In the genomic region with DNA sequence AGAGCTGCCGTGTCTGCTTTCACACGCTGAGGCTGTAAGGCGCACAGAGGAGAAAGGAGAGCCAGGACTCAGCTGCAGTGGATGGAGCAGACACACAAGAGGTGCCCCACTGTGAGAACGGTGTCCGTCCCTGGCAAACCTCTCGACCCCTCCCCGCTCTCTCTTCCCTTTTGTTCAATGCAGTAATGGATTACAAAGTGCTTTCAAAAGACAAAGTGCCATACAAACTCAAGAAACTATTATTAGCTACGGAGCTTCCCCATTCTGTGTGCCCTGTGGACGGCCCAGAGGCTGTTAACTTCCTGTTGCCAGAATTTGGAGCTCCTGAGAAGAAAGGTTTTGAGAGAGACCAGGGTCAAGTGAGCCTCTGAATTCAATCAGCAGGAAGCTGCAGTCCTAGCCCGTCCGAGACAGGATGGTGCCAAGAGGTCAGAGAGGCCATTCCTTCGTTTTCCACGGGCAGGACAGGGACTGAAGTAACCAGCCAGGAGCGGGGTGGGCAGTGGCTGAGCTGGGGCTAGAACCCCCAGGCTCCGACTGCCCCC, we compare ENCODE assay signal across 1 cellular context.
TF ChIP-seq lines count a peak whose summit lies in the region.

No MANE protein-coding gene starts in this region.

TF ChIP-seq in GM23338, 12 proteins besides CTCF, POLR2A, EP300 and RAD21 (continued from another document):
- TF ChIP-seq, protein P1, sequence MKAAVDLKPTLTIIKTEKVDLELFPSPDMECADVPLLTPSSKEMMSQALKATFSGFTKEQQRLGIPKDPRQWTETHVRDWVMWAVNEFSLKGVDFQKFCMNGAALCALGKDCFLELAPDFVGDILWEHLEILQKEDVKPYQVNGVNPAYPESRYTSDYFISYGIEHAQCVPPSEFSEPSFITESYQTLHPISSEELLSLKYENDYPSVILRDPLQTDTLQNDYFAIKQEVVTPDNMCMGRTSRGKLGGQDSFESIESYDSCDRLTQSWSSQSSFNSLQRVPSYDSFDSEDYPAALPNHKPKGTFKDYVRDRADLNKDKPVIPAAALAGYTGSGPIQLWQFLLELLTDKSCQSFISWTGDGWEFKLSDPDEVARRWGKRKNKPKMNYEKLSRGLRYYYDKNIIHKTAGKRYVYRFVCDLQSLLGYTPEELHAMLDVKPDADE (IDR thresholded peaks at IDR 0.05), result no peak
- no peak for TF ChIP-seq ZNF331 (CRISPR knock-in tag; IDR thresholded peaks at IDR 0.05; ENCODE audit: low read depth)
- TF ChIP-seq, protein P2, sequence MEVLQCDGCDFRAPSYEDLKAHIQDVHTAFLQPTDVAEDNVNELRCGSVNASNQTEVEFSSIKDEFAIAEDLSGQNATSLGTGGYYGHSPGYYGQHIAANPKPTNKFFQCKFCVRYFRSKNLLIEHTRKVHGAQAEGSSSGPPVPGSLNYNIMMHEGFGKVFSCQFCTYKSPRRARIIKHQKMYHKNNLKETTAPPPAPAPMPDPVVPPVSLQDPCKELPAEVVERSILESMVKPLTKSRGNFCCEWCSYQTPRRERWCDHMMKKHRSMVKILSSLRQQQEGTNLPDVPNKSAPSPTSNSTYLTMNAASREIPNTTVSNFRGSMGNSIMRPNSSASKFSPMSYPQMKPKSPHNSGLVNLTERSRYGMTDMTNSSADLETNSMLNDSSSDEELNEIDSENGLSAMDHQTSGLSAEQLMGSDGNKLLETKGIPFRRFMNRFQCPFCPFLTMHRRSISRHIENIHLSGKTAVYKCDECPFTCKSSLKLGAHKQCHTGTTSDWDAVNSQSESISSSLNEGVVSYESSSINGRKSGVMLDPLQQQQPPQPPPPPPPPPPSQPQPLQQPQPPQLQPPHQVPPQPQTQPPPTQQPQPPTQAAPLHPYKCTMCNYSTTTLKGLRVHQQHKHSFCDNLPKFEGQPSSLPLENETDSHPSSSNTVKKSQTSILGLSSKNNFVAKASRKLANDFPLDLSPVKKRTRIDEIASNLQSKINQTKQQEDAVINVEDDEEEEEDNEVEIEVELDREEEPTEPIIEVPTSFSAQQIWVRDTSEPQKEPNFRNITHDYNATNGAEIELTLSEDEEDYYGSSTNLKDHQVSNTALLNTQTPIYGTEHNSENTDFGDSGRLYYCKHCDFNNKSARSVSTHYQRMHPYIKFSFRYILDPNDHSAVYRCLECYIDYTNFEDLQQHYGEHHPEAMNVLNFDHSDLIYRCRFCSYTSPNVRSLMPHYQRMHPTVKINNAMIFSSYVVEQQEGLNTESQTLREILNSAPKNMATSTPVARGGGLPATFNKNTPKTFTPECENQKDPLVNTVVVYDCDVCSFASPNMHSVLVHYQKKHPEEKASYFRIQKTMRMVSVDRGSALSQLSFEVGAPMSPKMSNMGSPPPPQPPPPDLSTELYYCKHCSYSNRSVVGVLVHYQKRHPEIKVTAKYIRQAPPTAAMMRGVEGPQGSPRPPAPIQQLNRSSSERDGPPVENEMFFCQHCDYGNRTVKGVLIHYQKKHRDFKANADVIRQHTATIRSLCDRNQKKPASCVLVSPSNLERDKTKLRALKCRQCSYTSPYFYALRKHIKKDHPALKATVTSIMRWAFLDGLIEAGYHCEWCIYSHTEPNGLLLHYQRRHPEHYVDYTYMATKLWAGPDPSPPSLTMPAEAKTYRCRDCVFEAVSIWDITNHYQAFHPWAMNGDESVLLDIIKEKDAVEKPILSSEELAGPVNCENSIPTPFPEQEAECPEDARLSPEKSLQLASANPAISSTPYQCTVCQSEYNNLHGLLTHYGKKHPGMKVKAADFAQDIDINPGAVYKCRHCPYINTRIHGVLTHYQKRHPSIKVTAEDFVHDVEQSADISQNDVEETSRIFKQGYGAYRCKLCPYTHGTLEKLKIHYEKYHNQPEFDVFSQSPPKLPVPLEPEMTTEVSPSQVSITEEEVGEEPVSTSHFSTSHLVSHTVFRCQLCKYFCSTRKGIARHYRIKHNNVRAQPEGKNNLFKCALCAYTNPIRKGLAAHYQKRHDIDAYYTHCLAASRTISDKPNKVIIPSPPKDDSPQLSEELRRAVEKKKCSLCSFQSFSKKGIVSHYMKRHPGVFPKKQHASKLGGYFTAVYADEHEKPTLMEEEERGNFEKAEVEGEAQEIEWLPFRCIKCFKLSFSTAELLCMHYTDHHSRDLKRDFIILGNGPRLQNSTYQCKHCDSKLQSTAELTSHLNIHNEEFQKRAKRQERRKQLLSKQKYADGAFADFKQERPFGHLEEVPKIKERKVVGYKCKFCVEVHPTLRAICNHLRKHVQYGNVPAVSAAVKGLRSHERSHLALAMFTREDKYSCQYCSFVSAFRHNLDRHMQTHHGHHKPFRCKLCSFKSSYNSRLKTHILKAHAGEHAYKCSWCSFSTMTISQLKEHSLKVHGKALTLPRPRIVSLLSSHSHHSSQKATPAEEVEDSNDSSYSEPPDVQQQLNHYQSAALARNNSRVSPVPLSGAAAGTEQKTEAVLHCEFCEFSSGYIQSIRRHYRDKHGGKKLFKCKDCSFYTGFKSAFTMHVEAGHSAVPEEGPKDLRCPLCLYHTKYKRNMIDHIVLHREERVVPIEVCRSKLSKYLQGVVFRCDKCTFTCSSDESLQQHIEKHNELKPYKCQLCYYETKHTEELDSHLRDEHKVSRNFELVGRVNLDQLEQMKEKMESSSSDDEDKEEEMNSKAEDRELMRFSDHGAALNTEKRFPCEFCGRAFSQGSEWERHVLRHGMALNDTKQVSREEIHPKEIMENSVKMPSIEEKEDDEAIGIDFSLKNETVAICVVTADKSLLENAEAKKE (CRISPR knock-in tag; IDR thresholded peaks at IDR 0.05), result no peak
